Comparison of ENCODE assay signal across 8 cellular contexts in genomic region chr5:126490167-126490937, GRCh38.
A peak's percentile ranks its signal among the peaks of the same experiment; 100 is the strongest.
DNase-seq lines count a peak whose midpoint lies in the region; ATAC-seq and TF ChIP-seq lines count a peak whose summit lies in the region.

No MANE protein-coding gene starts in this region.

- no peak for TF ChIP-seq CTCF in CD8-positive, alpha-beta T cell (IDR thresholded peaks at IDR 0.05)
- TF ChIP-seq CTCF in dorsolateral prefrontal cortex (IDR thresholded peaks at IDR 0.05 in 54 of 56, conservative IDR thresholded peaks at IDR 0.05 in 2 of 56; ENCODE audit: low read depth in 1 of 56, partially characterized antibody in 56 of 56), result no peak
- no peak for TF ChIP-seq CTCF in nephron progenitor cell (IDR thresholded peaks at IDR 0.05)
- TF ChIP-seq CTCF in body of pancreas (IDR thresholded peaks at IDR 0.05), result no peak

- H3K9me3 Mint-ChIP-seq in CD8-positive, alpha-beta T cell, result no peaks in the 10 kb centered on the region
- no peaks in the 10 kb centered on the region for H3K9me3 Mint-ChIP-seq in nephron progenitor cell

- no peak for DNase-seq in CD8-positive, alpha-beta T cell
- DNase-seq in NCI-H69 (lab: John Stamatoyannopoulos, UW) (peak; percentile 95), dorsolateral prefrontal cortex (peak in 3 of 10 donors; percentile 41 to 51 (median 45)), nephron progenitor cell (peak; percentile 20), body of pancreas (no peak), GDM1 (lab: John Stamatoyannopoulos, UW) (no peak), COLO829 (ENCODE audit: low spot score) (no peak)

- ATAC-seq in CD8-positive, alpha-beta T cell, result no peak
- ATAC-seq in GM21619 (IDR thresholded peaks at IDR 0.05; ENCODE audit: unreplicated experiment), result no peak
- ATAC-seq in body of pancreas, result no peak

- no peaks in the 10 kb centered on the region for H3K27me3 ChIP-seq in CD8-positive, alpha-beta T cell (ENCODE audit: insufficient read depth, low read length)
- H3K27me3 ChIP-seq in dorsolateral prefrontal cortex, result no peaks in the 10 kb centered on the region
- no peaks in the 10 kb centered on the region for H3K27me3 ChIP-seq in body of pancreas

- peaks cover 4% of the 10 kb centered on the region for H3K36me3 ChIP-seq in CD8-positive, alpha-beta T cell (ENCODE audit: insufficient read depth, low read length)
- H3K36me3 ChIP-seq in body of pancreas (replicated peaks in 1 of 2; ENCODE audit: insufficient read depth in 1 of 2, low read depth in 2 of 2), result peaks cover 0 to 19% of the 10 kb centered on the region in 2 donors

- no peaks in the 10 kb centered on the region for H3K4me1 Mint-ChIP-seq in CD8-positive, alpha-beta T cell (ENCODE audit: low read depth)
- peaks cover 52% of the 10 kb centered on the region for H3K4me1 Mint-ChIP-seq in nephron progenitor cell

- H3K4me1 ChIP-seq in CD8-positive, alpha-beta T cell (ENCODE audit: insufficient read depth, low read length), result no peaks in the 10 kb centered on the region
- no peaks in the 10 kb centered on the region for H3K4me1 ChIP-seq in body of pancreas

- peak overlapping the region; percentile 73 for H3K27ac Mint-ChIP-seq in CD8-positive, alpha-beta T cell
- peak overlapping the region; percentile 69 for H3K27ac Mint-ChIP-seq in nephron progenitor cell

- H3K4me3 ChIP-seq in CD8-positive, alpha-beta T cell (ENCODE audit: low read depth, low read length), result no peak overlapping the region
- H3K4me3 ChIP-seq in dorsolateral prefrontal cortex (no peak overlapping the region), body of pancreas (no peak overlapping the region)

- H3K27ac ChIP-seq in CD8-positive, alpha-beta T cell (ENCODE audit: low read depth, low read length), result no peak overlapping the region
- H3K27ac ChIP-seq in dorsolateral prefrontal cortex (peak overlapping the region in 58 of 59 donors; percentile 12 to 91 (median 78)), body of pancreas (no peak overlapping the region)

- no peaks in the 10 kb centered on the region for H3K9me3 ChIP-seq in CD8-positive, alpha-beta T cell (ENCODE audit: low read length)
- H3K9me3 ChIP-seq in body of pancreas, result no peaks in the 10 kb centered on the region

- CTCF ChIA-PET in CD8-positive, alpha-beta T cell (lab: Charles Lee), result interaction anchor here (0.5 to 2.6 kb wide), 4 partner anchors 9 to 48 kb away, joined by 3 to 13 read pairs (median 4); no protein-coding TSS in a partner anchor

- H3K27me3 Mint-ChIP-seq in CD8-positive, alpha-beta T cell (ENCODE audit: low read depth), result no peaks in the 10 kb centered on the region
- H3K27me3 Mint-ChIP-seq in nephron progenitor cell (ENCODE audit: low read depth, poor library complexity), result no peaks in the 10 kb centered on the region

- WGBS in body of pancreas, 2 donors, result 83 to 88% methylated on average over 12 of the region's 12 CpGs

- H3K4me3 Mint-ChIP-seq in CD8-positive, alpha-beta T cell, result no peak overlapping the region
- H3K4me3 Mint-ChIP-seq in nephron progenitor cell, result no peak overlapping the region

- intact Hi-C loops in CD8-positive, alpha-beta T cell (cut with DNase I, micrococcal nuclease), result loop anchor here in 1 of 2 experiments (5.0 kb wide), 1 partner anchor 133 kb away; no protein-coding TSS in a partner anchor
- intact Hi-C loops in dorsolateral prefrontal cortex (cut with DNase I) (no loop called here), body of pancreas (cut with DNase I) (no loop called here)

- H3K36me3 Mint-ChIP-seq in CD8-positive, alpha-beta T cell, result peaks cover 69% of the 10 kb centered on the region
- H3K36me3 Mint-ChIP-seq in nephron progenitor cell (ENCODE audit: low read depth), result peaks cover 33% of the 10 kb centered on the region

- POLR2A ChIA-PET in CD8-positive, alpha-beta T cell (lab: Charles Lee), result no interaction called here

- no peak for TF ChIP-seq POLR2A in body of pancreas (IDR thresholded peaks at IDR 0.05)

Comparison
In these comparisons a context has a peak if more than half of its experiments do, and no peak if none do; other contexts are left out.
1. DNase-seq: peak in NCI-H69 (single experiment) and nephron progenitor cell (single experiment); none in CD8-positive, alpha-beta T cell (0 of 7), body of pancreas (0 of 4), GDM1 (single experiment) and COLO829 (single experiment).
2. H3K27ac ChIP-seq: peak in dorsolateral prefrontal cortex (58 of 59); none in CD8-positive, alpha-beta T cell (single experiment) and body of pancreas (0 of 4).